In the genomic region with DNA sequence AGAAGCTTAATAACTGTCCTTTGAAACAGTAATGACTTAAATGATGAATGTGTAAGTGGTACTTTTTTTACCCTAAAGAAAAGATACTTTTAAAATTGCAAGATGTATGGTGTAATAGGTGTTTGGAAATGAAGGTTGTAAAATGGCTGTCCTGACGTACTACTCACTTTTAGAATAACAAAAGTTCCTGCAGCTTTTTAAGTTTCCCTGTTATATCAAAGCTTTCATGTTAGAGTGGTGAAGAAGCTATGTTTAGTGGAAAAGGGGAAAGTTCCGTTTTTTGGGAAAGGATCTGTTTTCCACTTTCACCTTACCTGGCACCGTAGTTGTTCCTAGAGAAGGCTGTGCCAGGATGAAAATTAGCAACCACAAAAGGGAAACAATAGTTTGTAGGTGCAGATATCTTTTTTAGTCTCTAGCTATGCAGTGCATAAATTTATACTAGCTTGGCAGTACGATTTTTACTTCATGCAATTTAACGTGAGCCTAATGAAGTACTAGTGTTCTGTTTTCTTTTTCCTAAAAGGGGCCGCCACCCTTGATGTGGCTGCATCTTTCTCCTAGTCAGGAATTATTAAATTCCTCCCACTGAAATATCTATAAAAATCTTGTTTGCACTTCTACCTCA, we compare ENCODE assay signal across 8 cellular contexts. TPM values are rescaled to one million over a fixed set of nuclear protein-coding genes. Genes with fewer than 3 reads are reported as not detected.
A peak's percentile ranks its signal among the peaks of the same experiment; 100 is the strongest.
DNase-seq lines count a peak whose midpoint lies in the region; ATAC-seq and TF ChIP-seq lines count a peak whose summit lies in the region.

No MANE protein-coding gene starts in this region.

- H3K36me3 ChIP-seq in HUES64 (ENCODE audit: insufficient read depth, low read length) (no peaks in the 10 kb centered on the region), mucosa of descending colon (ENCODE audit: low read depth) (no peaks in the 10 kb centered on the region)

- no peaks in the 10 kb centered on the region for H3K9me3 Mint-ChIP-seq in MCF 10A (ENCODE audit: unreplicated experiment)

- H3K4me1 ChIP-seq in HUES64 (ENCODE audit: insufficient read depth, low read length): peaks cover 29% of the 10 kb centered on the region
- H3K4me1 ChIP-seq in mucosa of descending colon (ENCODE audit: low read depth): peaks cover 13% of the 10 kb centered on the region

- CTCF ChIA-PET in MCF 10A (lab: Yijun Ruan, JAX): interaction anchor here (0.9 to 3.8 kb wide), 27 partner anchors 8 to 1035 kb away, joined by 3 to 59 read pairs (median 4); no protein-coding TSS in a partner anchor

- ATAC-seq in mucosa of descending colon: no peak
- ATAC-seq in GM18907 (IDR thresholded peaks at IDR 0.05; ENCODE audit: unreplicated experiment): no peak
- no peak for ATAC-seq in GM19395 (IDR thresholded peaks at IDR 0.05; ENCODE audit: unreplicated experiment)

- peaks cover 13% of the 10 kb centered on the region for H3K36me3 Mint-ChIP-seq in MCF 10A (ENCODE audit: insufficient read depth, unreplicated experiment)

- H3K4me3 ChIP-seq in AG09309 (ENCODE audit: control insufficient read depth, low read depth, low read length) (peak overlapping the region; percentile 82), HUES64 (ENCODE audit: low read length) (peak overlapping the region; percentile 88), mucosa of descending colon (peak overlapping the region; percentile 64)

- H3K27ac ChIP-seq in HUES64 (ENCODE audit: low read depth, low read length): no peak overlapping the region

- H3K9me3 ChIP-seq in HUES64 (ENCODE audit: insufficient read depth, low read depth, low read length) (no peaks in the 10 kb centered on the region), mucosa of descending colon (no peaks in the 10 kb centered on the region)

- WGBS in HUES64: 23% methylated on average over 5 of the region's 6 CpGs

- intact Hi-C loops in MCF 10A (cut with micrococcal nuclease): loop anchor here (2.0 to 5.0 kb wide), 3 partner anchors 31 to 1040 kb away; no protein-coding TSS in a partner anchor
- intact Hi-C loops in mucosa of descending colon (cut with DNase I, micrococcal nuclease): loop anchor here (5.0 to 10.0 kb wide), 2 partner anchors 203 to 205 kb away; no protein-coding TSS in a partner anchor

- BruUV-seq in MCF 10A (replicated peaks; lab: Mats Ljungman, UMichigan): TSS peak; percentile 39

- POLR2A ChIA-PET in MCF 10A (lab: Yijun Ruan, JAX): interaction anchor here (0.6 to 9.7 kb wide), 46 partner anchors 8 to 523 kb away, joined by 3 to 229 read pairs (median 8); partner anchors contain the start of genes FCHO2, MRPS27 and PTCD2

- H3K4me1 Mint-ChIP-seq in MCF 10A (ENCODE audit: insufficient read depth, unreplicated experiment): peaks cover 21% of the 10 kb centered on the region

- peak overlapping the region; percentile 96; the same call in 1 of the 2 replicates for H3K9ac ChIP-seq in HUES64 (ENCODE audit: low read depth, low read length)

- H3K27ac Mint-ChIP-seq in MCF 10A (ENCODE audit: low read depth, unreplicated experiment): peak overlapping the region; percentile 90

- no peaks in the 10 kb centered on the region for H3K27me3 ChIP-seq in HUES64 (ENCODE audit: insufficient read depth, low read length)

- DNase-seq in AG09309 (ENCODE audit: low read depth) (no peak), MCF 10A (ENCODE audit: unreplicated experiment) (peak; percentile 29), mucosa of descending colon (peak in 1 of 3 donors; percentile 8), GM19240 (ENCODE audit: insufficient read length, low spot score) (no peak)
- DNase-seq in stimulated activated CD4-positive, alpha-beta T cell treated with anti-CD3 and anti-CD28 coated beads, Interleukin-1b, Interleukin-23, amount 100 ng/mL, for 48 hours: no peak

- no peaks in the 10 kb centered on the region for H3K27me3 Mint-ChIP-seq in MCF 10A (ENCODE audit: insufficient read depth, unreplicated experiment)

- TF ChIP-seq CTCF in AG09309 (IDR thresholded peaks at IDR 0.05; ENCODE audit: control insufficient read depth, insufficient read depth, low read depth, low read length, missing control alignments) (no peak), MCF 10A (IDR thresholded peaks at IDR 0.05; ENCODE audit: unreplicated experiment) (no peak), mucosa of descending colon (IDR thresholded peaks at IDR 0.05) (no peak)

- peak overlapping the region; percentile 97 for H3K4me3 Mint-ChIP-seq in MCF 10A (ENCODE audit: unreplicated experiment)

RNA-seq across cellular contexts. Expression of gene TNPO1, which starts 1.3 kb away (rescaled TPM):
- polyA plus RNA-seq in HUES64 (2013, experiment 1 of 2): 146 TPM
- 127 TPM for polyA plus RNA-seq in HUES64 (2013, experiment 2 of 2)
- total RNA-seq in MCF 10A (2022) (147 and 167 TPM in 2 replicates), mucosa of descending colon (10 to 100 TPM; 69.4 to 95.1 (median 76.8) TPM)
